28 cellular contexts compared by ENCODE assay signal in the genomic region with DNA sequence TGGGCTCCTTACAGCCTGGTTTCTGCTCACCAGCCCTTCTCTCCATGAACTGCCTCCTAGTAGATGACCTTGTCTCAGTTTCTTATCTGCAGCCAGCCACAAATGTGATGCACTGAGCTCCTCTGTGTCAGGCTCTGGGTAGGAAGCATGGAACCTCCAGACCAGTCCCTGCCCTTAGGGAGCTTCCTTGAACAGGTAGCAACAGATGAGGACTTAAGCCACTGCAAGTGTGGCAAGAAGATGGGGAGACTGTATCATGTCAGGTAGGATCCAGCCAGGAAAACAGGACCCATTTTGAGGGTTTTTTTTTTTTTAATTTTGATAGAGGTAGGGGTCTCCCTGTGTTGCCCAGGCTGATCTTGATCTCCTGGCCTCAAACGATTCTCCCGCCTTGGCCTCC. TPM values are rescaled to one million over a fixed set of nuclear protein-coding genes. Genes with fewer than 3 reads are reported as not detected.
DNase-seq lines count a peak whose midpoint lies in the region; ATAC-seq and TF ChIP-seq lines count a peak whose summit lies in the region.
"Had no signal": no experiment of that assay in that cellular context is flagged by ENCODE, and none has a peak within 500 bp of the region (broad histone marks: within the 10 kb centered on the region; RNA-seq: fewer than 3 reads in every experiment).

No MANE protein-coding gene starts in this region.

- no TSS peak for BruUV-seq in HCT116 (replicated peaks; lab: Mats Ljungman, UMichigan)

- no peaks in the 10 kb centered on the region for H3K9me2 ChIP-seq in HCT116 (ENCODE audit: insufficient read depth)

- H4K91ac ChIP-seq in mesenchymal stem cell (ENCODE audit: low read length) = no peak overlapping the region

- CTCF ChIA-PET in HCT116 (lab: Charles Lee) = no interaction called here

- POLR2A ChIA-PET in HCT116 (lab: Charles Lee) = no interaction called here

- H2BK5ac ChIP-seq in mesenchymal stem cell (ENCODE audit: low read depth, low read length, poor library complexity, severe bottlenecking) = no peak overlapping the region

- H4K20me1 ChIP-seq in HCT116 (ENCODE audit: insufficient read depth) = no peaks in the 10 kb centered on the region
- H4K20me1 ChIP-seq: BLaER1 treated with 17β-estradiol and CSF1 and Interleukin-3, amounts not matched to agents 10 nM and 100 nM had no signal

- DNase-seq in HCT116 (ENCODE audit: low read depth, low spot score) (no peak), T-helper 17 cell (no peak), mesenchymal stem cell (no peak), transverse colon (no peak), DMS 273 (lab: John Stamatoyannopoulos, UW; ENCODE audit: unreplicated experiment) (no peak), type B pancreatic cell (ENCODE audit: extremely low spot score, unreplicated experiment) (no peak)
- DNase-seq in stimulated activated CD8-positive, alpha-beta memory T cell treated with anti-CD3 and anti-CD28 coated beads, Interleukin-4, amount 100 ng/mL, for 48 hours = no peak
- DNase-seq: activated CD4-positive, alpha-beta T cell treated with anti-CD3 and anti-CD28 coated beads for 36 hours; activated CD8-positive, alpha-beta T cell treated with anti-CD3 and anti-CD28 coated beads for 36 hours; activated naive CD4-positive, alpha-beta T cell treated with anti-CD3 and anti-CD28 coated beads, Interleukin-2, amount 50 U/mL, for 16 hours; amygdala; colonic mucosa; effector CD8-positive, alpha-beta T cell; hippocampal formation; NCI-H1105; NCI-H1930; NCI-H2171 treated with DMSO at 0.1 percent for 48 hours; NCI-H510A treated with DMSO at 0.1 percent for 48 hours; small intestine; stimulated activated CD4-positive, alpha-beta T cell treated with anti-CD3 and anti-CD28 coated beads, Interleukin-1b, Interleukin-23, amount 100 ng/mL, for 48 hours; stomach; thyroid gland had no signal

- no peaks in the 10 kb centered on the region for H3K9me3 Mint-ChIP-seq in type B pancreatic cell
- H3K9me3 Mint-ChIP-seq: activated CD8-positive, alpha-beta T cell treated with anti-CD3 and anti-CD28 coated beads for 36 hours; activated T-helper 2 cell treated with anti-CD3 and anti-CD28 coated beads, Interferon-gamma antibody, Interleukin-2, Interleukin-4, amounts not matched to agents 10 μg/mL and 5 μg/mL and 100 μg/mL, durations not matched to agents 14 hours and 24 hours and 36 hours; neural crest cell had no signal

- H3K36me3 ChIP-seq in ACC112 (ENCODE audit: insufficient read depth, low read length) (no peaks in the 10 kb centered on the region), HCT116 (ENCODE audit: control insufficient read depth in 1 of 2, insufficient read depth in 2 of 2, low read length in 2 of 2) (no peaks in the 10 kb centered on the region), mesenchymal stem cell (ENCODE audit: control insufficient read depth in 1 of 2, insufficient read depth in 2 of 2, low read depth in 1 of 2, low read length in 2 of 2) (no peaks in the 10 kb centered on the region), transverse colon (no peaks in the 10 kb centered on the region)
- H3K36me3 ChIP-seq: BLaER1 treated with 17β-estradiol and CSF1 and Interleukin-3, amounts not matched to agents 10 nM and 100 nM; colonic mucosa; right atrium auricular region; stomach; thyroid gland had no signal

- no peak overlapping the region for H2AFZ ChIP-seq in ACC112 (ENCODE audit: low read length, unreplicated experiment)
- H2AFZ ChIP-seq in HCT116 (ENCODE audit: low read depth, low read length, poor library complexity, severe bottlenecking) = no peak overlapping the region
- no peak overlapping the region for H2AFZ ChIP-seq in mesenchymal stem cell (ENCODE audit: low read depth, low read length)

- peak overlapping the region; percentile 42 for H2AK5ac ChIP-seq in mesenchymal stem cell (ENCODE audit: low read length, severe bottlenecking)

- ATAC-seq in HCT116 (no peak), T-helper 17 cell (no peak)
- ATAC-seq: activated CD4-positive, alpha-beta T cell treated with anti-CD3 and anti-CD28 coated beads for 36 hours; activated CD8-positive, alpha-beta T cell treated with anti-CD3 and anti-CD28 coated beads for 36 hours had no signal

- H3K36me3 Mint-ChIP-seq in T-helper 17 cell (ENCODE audit: low read depth) (no peaks in the 10 kb centered on the region), type B pancreatic cell (no peaks in the 10 kb centered on the region)

- H2BK120ac ChIP-seq in mesenchymal stem cell (ENCODE audit: low read depth, low read length) = no peak overlapping the region

- H3K27me3 ChIP-seq in ACC112 (ENCODE audit: insufficient read depth, low read length) = no peaks in the 10 kb centered on the region
- no peaks in the 10 kb centered on the region for H3K27me3 ChIP-seq in HCT116 (ENCODE audit: insufficient read depth, low read length)
- H3K27me3 ChIP-seq in mesenchymal stem cell (ENCODE audit: control insufficient read depth in 1 of 2, insufficient read depth in 1 of 2, low read length in 2 of 2) = no peaks in the 10 kb centered on the region
- H3K27me3 ChIP-seq in transverse colon = no peaks in the 10 kb centered on the region
- H3K27me3 ChIP-seq: BLaER1 treated with 17β-estradiol and CSF1 and Interleukin-3, amounts not matched to agents 10 nM and 100 nM; colonic mucosa; right atrium auricular region; stomach; thyroid gland had no signal

- H3K14ac ChIP-seq in mesenchymal stem cell (ENCODE audit: low read length in 2 of 2) = peak overlapping the region in 1 of 2 experiments; percentile 26

- peak overlapping the region in 1 of 2 experiments; percentile 26 for H2BK12ac ChIP-seq in mesenchymal stem cell (ENCODE audit: low read length in 2 of 2)

- no peak overlapping the region for H4K8ac ChIP-seq in mesenchymal stem cell (ENCODE audit: low read length)

- no peak overlapping the region for H3K23ac ChIP-seq in mesenchymal stem cell (ENCODE audit: low read length in 2 of 2)

- H3K27ac Mint-ChIP-seq in T-helper 17 cell = no peak overlapping the region
- H3K27ac Mint-ChIP-seq in type B pancreatic cell = no peak overlapping the region
- H3K27ac Mint-ChIP-seq: activated CD4-positive, alpha-beta T cell treated with anti-CD3 and anti-CD28 coated beads for 36 hours; activated CD8-positive, alpha-beta T cell treated with anti-CD3 and anti-CD28 coated beads for 36 hours; activated T-helper 2 cell treated with anti-CD3 and anti-CD28 coated beads, Interferon-gamma antibody, Interleukin-2, Interleukin-4, amounts not matched to agents 10 μg/mL and 5 μg/mL and 100 μg/mL, durations not matched to agents 14 hours and 24 hours and 36 hours had no signal

- WGBS in mesenchymal stem cell = 100% methylated on average over 1 of the region's 2 CpGs
- WGBS in transverse colon (ENCODE audit: low coverage in 1 of 2), 2 donors = 95 to 100% methylated on average over 2 of the region's 2 CpGs

- H3K27me3 Mint-ChIP-seq in T-helper 17 cell (no peaks in the 10 kb centered on the region), type B pancreatic cell (peaks cover 2% of the 10 kb centered on the region)
- H3K27me3 Mint-ChIP-seq: activated CD4-positive, alpha-beta T cell treated with anti-CD3 and anti-CD28 coated beads for 36 hours; activated CD8-positive, alpha-beta T cell treated with anti-CD3 and anti-CD28 coated beads for 36 hours had no signal

- H3K79me2 ChIP-seq in ACC112 (ENCODE audit: control insufficient read depth, insufficient read depth, low read length, unreplicated experiment) (no peaks in the 10 kb centered on the region), HCT116 (ENCODE audit: insufficient read depth, low read length) (no peaks in the 10 kb centered on the region)

- H3K4me1 Mint-ChIP-seq in T-helper 17 cell (peaks cover 42% of the 10 kb centered on the region), type B pancreatic cell (ENCODE audit: unreplicated experiment) (peaks cover 32% of the 10 kb centered on the region)

- in situ Hi-C loops in transverse colon (cut with MboI; ENCODE audit: low pct_ligation_motif_present in 1 of 4, low pct_unique_long_range_greater_than_20kb in 1 of 4, low sequenced_read_pairs in 3 of 4) = no loop called here

- no peak for TF ChIP-seq EP300 in transverse colon (IDR thresholded peaks at IDR 0.05; ENCODE audit: low read depth)

- peak overlapping the region; percentile 84; the same call in 1 of the 2 replicates for H3K27ac ChIP-seq in ACC112 (ENCODE audit: low read depth, low read length)
- peak overlapping the region; percentile 88 for H3K27ac ChIP-seq in HCT116 (ENCODE audit: low read depth, low read length)
- H3K27ac ChIP-seq in mesenchymal stem cell (ENCODE audit: low read length, poor library complexity, severe bottlenecking) = peak overlapping the region; percentile 82
- H3K27ac ChIP-seq in transverse colon = no peak overlapping the region
- H3K27ac ChIP-seq: right atrium auricular region, SK-N-MC, thyroid gland had no signal

- H3K4me3 ChIP-seq in ACC112 (ENCODE audit: low read depth, low read length) (no peak overlapping the region), HCT116 (replicated peaks in 1 of 2; ENCODE audit: low read depth in 1 of 2, low read length in 2 of 2) (no peak overlapping the region), mesenchymal stem cell (ENCODE audit: insufficient read depth in 1 of 2, low read depth in 1 of 2, low read length in 2 of 2) (no peak overlapping the region), transverse colon (no peak overlapping the region)
- H3K4me3 ChIP-seq: BLaER1 treated with 17β-estradiol and CSF1 and Interleukin-3, amounts not matched to agents 10 nM and 100 nM; colonic mucosa; right atrium auricular region; SK-N-MC; stomach; thyroid gland had no signal

- peak overlapping the region; percentile 78 for H3K4me3 Mint-ChIP-seq in T-helper 17 cell
- no peak overlapping the region for H3K4me3 Mint-ChIP-seq in type B pancreatic cell
- H3K4me3 Mint-ChIP-seq: activated CD4-positive, alpha-beta T cell treated with anti-CD3 and anti-CD28 coated beads for 36 hours; activated CD8-positive, alpha-beta T cell treated with anti-CD3 and anti-CD28 coated beads for 36 hours; neural crest cell had no signal

- TF ChIP-seq CTCF in HCT116 (IDR thresholded peaks at IDR 0.05 in 2 of 3, conservative IDR thresholded peaks at IDR 0.05 in 1 of 3; ENCODE audit: borderline replicate concordance in 1 of 3, insufficient read depth in 1 of 3, low read depth in 2 of 3, low read length in 2 of 3) = no peak
- no peak for TF ChIP-seq CTCF in transverse colon (IDR thresholded peaks at IDR 0.05)
- no peak for TF ChIP-seq CTCF in type B pancreatic cell (conservative IDR thresholded peaks at IDR 0.05)

- no peaks in the 10 kb centered on the region for H3K79me1 ChIP-seq in mesenchymal stem cell (replicated peaks; ENCODE audit: low read length, poor library complexity, severe bottlenecking)

- H3K4me1 ChIP-seq in ACC112 (ENCODE audit: control insufficient read depth, insufficient read depth, low read length, unreplicated experiment) = peaks cover 47% of the 10 kb centered on the region
- H3K4me1 ChIP-seq in HCT116 (ENCODE audit: control insufficient read depth in 1 of 2, insufficient read depth in 2 of 2, low read length in 2 of 2) = peaks cover 52 to 61% of the 10 kb centered on the region in 2 experiments
- H3K4me1 ChIP-seq in mesenchymal stem cell (ENCODE audit: control insufficient read depth, insufficient read depth, low read depth, low read length) = peaks cover 38% of the 10 kb centered on the region
- peaks cover 13 to 49% (median 41%) of the 10 kb centered on the region in 4 donors for H3K4me1 ChIP-seq in transverse colon

- no peak for TF ChIP-seq POLR2A in HCT116 (IDR thresholded peaks at IDR 0.05; ENCODE audit: borderline replicate concordance, extremely low read depth, insufficient read depth, insufficient read length)
- no peak for TF ChIP-seq POLR2A in transverse colon (IDR thresholded peaks at IDR 0.05)

- H3K4me2 ChIP-seq in HCT116 (ENCODE audit: low read length) = peak overlapping the region; percentile 97
- H3K4me2 ChIP-seq in mesenchymal stem cell (ENCODE audit: low read length, poor library complexity, severe bottlenecking) = no peak overlapping the region

- no peak overlapping the region for H3K4ac ChIP-seq in mesenchymal stem cell (ENCODE audit: low read depth in 1 of 2, low read length in 2 of 2)

- peak overlapping the region; percentile 37 for H2BK15ac ChIP-seq in mesenchymal stem cell (ENCODE audit: low read depth, poor library complexity, severe bottlenecking)

- TF ChIP-seq RAD21 in HCT116 (IDR thresholded peaks at IDR 0.05; ENCODE audit: low read depth) = no peak

- H3K9ac ChIP-seq in HCT116 (ENCODE audit: low read length) (no peak overlapping the region), mesenchymal stem cell (ENCODE audit: low read length) (no peak overlapping the region)
- H3K9ac ChIP-seq: BLaER1 treated with 17β-estradiol and CSF1 and Interleukin-3, amounts not matched to agents 10 nM and 100 nM had no signal

- RAD21 ChIA-PET in HCT116 (lab: Charles Lee; ENCODE audit: low non-redundant PET in 1 of 2, low total read pairs in 2 of 2, uncharacterized antibody in 2 of 2, unreplicated experiment in 2 of 2) = no interaction called here

- peak overlapping the region; percentile 41 to 49 for H3K18ac ChIP-seq in mesenchymal stem cell (ENCODE audit: low read depth in 1 of 2, low read length in 2 of 2)

- intact Hi-C loops in HCT116 (cut with micrococcal nuclease) = no loop called here
- intact Hi-C loops in transverse colon (cut with DNase I; ENCODE audit: low total_unique reads) = loop anchor here (5.0 kb wide), 1 partner anchor 65 kb away; no protein-coding TSS in a partner anchor

- H3K9me3 ChIP-seq in HCT116 (ENCODE audit: control insufficient read depth in 1 of 2, insufficient read depth in 1 of 2, low read depth in 1 of 2, low read length in 2 of 2) (no peaks in the 10 kb centered on the region), T-helper 17 cell (ENCODE audit: control insufficient read depth, low read length, poor library complexity, severe bottlenecking) (no peaks in the 10 kb centered on the region), mesenchymal stem cell (ENCODE audit: control insufficient read depth, low read length) (no peaks in the 10 kb centered on the region), transverse colon (no peaks in the 10 kb centered on the region)
- H3K9me3 ChIP-seq: BLaER1 treated with 17β-estradiol and CSF1 and Interleukin-3, amounts not matched to agents 10 nM and 100 nM; colonic mucosa; right atrium auricular region; stomach; thyroid gland had no signal

RNA-seq across cellular contexts. Expression of a gene that starts 5.3 kb away (rescaled TPM):
- total RNA-seq in HCT116 (2021; ENCODE audit: unreplicated experiment) (16.4 TPM), T-helper 17 cell (10 to 100 TPM; 43.8 to 49.1 TPM), transverse colon (10 to 100 TPM; 13.0 to 33.7 (median 18.7) TPM), type B pancreatic cell (ENCODE audit: low replicate concordance) (10.4 and 11.2 TPM in 2 replicates)
- 5.8 and 6.6 TPM in 2 replicates for polyA plus RNA-seq in HCT116 (2012)
- 1.1 TPM for polyA plus RNA-seq in mesenchymal stem cell (2013, experiment 1 of 2)
- polyA plus RNA-seq in mesenchymal stem cell (2013, experiment 2 of 2) = 1.4 TPM

Comparison
In these comparisons a context has a peak if more than half of its experiments do, and no peak if none do; other contexts are left out.
1. H3K27ac ChIP-seq: peak in ACC112 (single experiment), HCT116 (single experiment) and mesenchymal stem cell (single experiment); none in transverse colon (0 of 4).